18 cellular contexts compared by ENCODE assay signal in the genomic region with DNA sequence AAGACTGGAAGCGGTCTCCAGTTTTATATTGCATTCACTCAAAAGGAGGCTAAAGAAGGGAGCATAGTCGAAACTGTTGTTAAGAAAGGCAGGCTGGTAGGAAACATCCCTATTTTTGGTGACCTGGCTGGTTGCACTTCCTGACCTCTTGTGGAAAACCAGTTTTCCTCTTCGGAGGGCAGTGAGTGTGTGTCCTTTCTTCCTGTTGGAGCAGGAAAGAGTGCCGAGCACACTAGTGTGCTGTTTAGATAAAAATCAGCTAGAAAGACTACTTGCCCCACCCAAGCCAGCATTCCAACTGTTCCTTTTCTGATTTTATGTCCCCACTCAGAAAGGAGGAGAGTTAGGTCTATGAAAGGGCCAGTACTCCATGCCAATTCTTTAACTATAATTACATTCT.
DNase-seq lines count a peak whose midpoint lies in the region; ATAC-seq and TF ChIP-seq lines count a peak whose summit lies in the region.
"Had no signal": no experiment of that assay in that cellular context is flagged by ENCODE, and none has a peak within 500 bp of the region (broad histone marks: within the 10 kb centered on the region; RNA-seq: fewer than 3 reads in every experiment).

No MANE protein-coding gene starts in this region.

- H3K27ac ChIP-seq in PC-3 (ENCODE audit: low read length), result no peak overlapping the region
- peak overlapping the region; percentile 33 for H3K27ac ChIP-seq in endodermal cell (ENCODE audit: low read depth, low read length)
- H3K27ac ChIP-seq: SK-N-MC had no signal

- H3K36me3 Mint-ChIP-seq in endodermal cell (ENCODE audit: low read depth) (peaks cover 78% of the 10 kb centered on the region), type B pancreatic cell (peaks cover 25% of the 10 kb centered on the region)

- H3K9me2 ChIP-seq in PC-3 (replicated peaks; ENCODE audit: low read length), result no peaks in the 10 kb centered on the region

- no peaks in the 10 kb centered on the region for H3K27me3 Mint-ChIP-seq in endodermal cell (ENCODE audit: insufficient read depth)
- H3K27me3 Mint-ChIP-seq in type B pancreatic cell, result no peaks in the 10 kb centered on the region
- H3K27me3 Mint-ChIP-seq: B cell; CD4-positive, alpha-beta T cell had no signal

- peak overlapping the region; percentile 32; the same call in 1 of the 2 replicates for H3K4me2 ChIP-seq in PC-3 (ENCODE audit: low read length)

- ATAC-seq in PC-3 (peak; percentile 58), HG02588 (IDR thresholded peaks at IDR 0.05; ENCODE audit: unreplicated experiment) (no peak)
- ATAC-seq: HCT116 had no signal

- intact Hi-C loops in PC-3 (cut with micrococcal nuclease), result no loop called here

- H3K4me3 Mint-ChIP-seq in endodermal cell, result no peak overlapping the region
- H3K4me3 Mint-ChIP-seq in type B pancreatic cell, result peak overlapping the region; percentile 29
- H3K4me3 Mint-ChIP-seq: B cell; CD4-positive, alpha-beta T cell had no signal

- H3K4me1 Mint-ChIP-seq in endodermal cell (peaks cover 5% of the 10 kb centered on the region), type B pancreatic cell (ENCODE audit: unreplicated experiment) (peaks cover 38% of the 10 kb centered on the region)

- no peaks in the 10 kb centered on the region for H3K79me2 ChIP-seq in PC-3 (ENCODE audit: low read length)

- no peaks in the 10 kb centered on the region for H4K20me1 ChIP-seq in PC-3 (ENCODE audit: low read length)

- no peaks in the 10 kb centered on the region for H3K36me3 ChIP-seq in PC-3 (ENCODE audit: low read depth, low read length)
- H3K36me3 ChIP-seq in endodermal cell (ENCODE audit: control insufficient read depth, insufficient read depth, low read length), result peaks cover 79% of the 10 kb centered on the region
- H3K36me3 ChIP-seq: MG63 had no signal

- peak overlapping the region; percentile 24; the same call in 1 of the 2 replicates for H2AFZ ChIP-seq in PC-3 (ENCODE audit: low read length)

- POLR2A ChIA-PET in PC-3 (lab: Charles Lee; ENCODE audit: unreplicated experiment), result no interaction called here

- TF ChIP-seq CTCF in PC-3 (conservative IDR thresholded peaks at IDR 0.05; ENCODE audit: low read depth, low read length) (no peak), endodermal cell (conservative IDR thresholded peaks at IDR 0.05) (no peak), type B pancreatic cell (conservative IDR thresholded peaks at IDR 0.05) (no peak)

- DNase-seq in PC-3, result peak; percentile 27
- DNase-seq in endodermal cell, result no peak
- DNase-seq in lung microvascular endothelial cell (ENCODE audit: low read depth in 2 of 2), result peak; percentile 6 to 43
- no peak for DNase-seq in type B pancreatic cell (ENCODE audit: extremely low spot score, unreplicated experiment)
- DNase-seq in HK-2 (ENCODE audit: unreplicated experiment), result no peak
- DNase-seq in NCI-H146 treated with DMSO at 0.1 percent for 48 hours (lab: John Stamatoyannopoulos, UW; ENCODE audit: unreplicated experiment), result no peak
- DNase-seq: CD4-positive, alpha-beta T cell; DMS79 treated with DMSO at 0.1 percent for 48 hours; Karpas-422; MG63; NCI-H1092 treated with DMSO at 0.1 percent for 48 hours; NCI-H1694; NCI-H524 treated with DMSO at 0.1 percent for 48 hours; Right ventricle myocardium superior had no signal

- no TSS peak for BruUV-seq in PC-3 (replicated peaks; lab: Mats Ljungman, UMichigan)

- H3K4me3 ChIP-seq in PC-3 (ENCODE audit: low read length) (no peak overlapping the region), endodermal cell (ENCODE audit: low read length) (no peak overlapping the region)
- H3K4me3 ChIP-seq: MG63, SK-N-MC had no signal

- H3K9me3 ChIP-seq in PC-3 (ENCODE audit: low read length) (no peaks in the 10 kb centered on the region), endodermal cell (ENCODE audit: control insufficient read depth, low read length) (no peaks in the 10 kb centered on the region)
- H3K9me3 ChIP-seq: MG63 had no signal

- WGBS in endodermal cell (ENCODE audit: insufficient coverage in 1 of 2, insufficient read length in 1 of 2), 2 experiments, result 91 to 96% methylated on average over 2 to 4 of the region's 4 CpGs

- H3K9me3 Mint-ChIP-seq in endodermal cell, result no peaks in the 10 kb centered on the region
- H3K9me3 Mint-ChIP-seq in type B pancreatic cell, result no peaks in the 10 kb centered on the region
- H3K9me3 Mint-ChIP-seq: CD4-positive, alpha-beta T cell had no signal

- H3K27ac Mint-ChIP-seq in endodermal cell (no peak overlapping the region), type B pancreatic cell (peak overlapping the region; percentile 79)
- H3K27ac Mint-ChIP-seq: B cell; CD4-positive, alpha-beta T cell had no signal

- H3F3A ChIP-seq in PC-3 (ENCODE audit: low read length, unreplicated experiment), result no peaks in the 10 kb centered on the region

- no peaks in the 10 kb centered on the region for H3K27me3 ChIP-seq in PC-3 (ENCODE audit: low read length)
- no peaks in the 10 kb centered on the region for H3K27me3 ChIP-seq in endodermal cell (ENCODE audit: control insufficient read depth, insufficient read depth, low read length, poor library complexity, severe bottlenecking)
- H3K27me3 ChIP-seq: MG63 had no signal

- H3K4me1 ChIP-seq in PC-3 (ENCODE audit: insufficient read depth, low read length) (peaks cover 13% of the 10 kb centered on the region), endodermal cell (ENCODE audit: control insufficient read depth, insufficient read depth, low read length) (no peaks in the 10 kb centered on the region)

- H3K9ac ChIP-seq in PC-3 (ENCODE audit: low read length), result no peak overlapping the region
- no peak overlapping the region for H3K9ac ChIP-seq in endodermal cell (ENCODE audit: extremely low read depth, low read length, poor library complexity, severe bottlenecking)

- CTCF ChIA-PET in PC-3 (lab: Charles Lee), result no interaction called here

Comparison
In these comparisons a context has a peak if more than half of its experiments do, and no peak if none do; other contexts are left out.
1. DNase-seq: peak in PC-3 (single experiment) and lung microvascular endothelial cell (2 of 2); none in endodermal cell (single experiment), type B pancreatic cell (single experiment), HK-2 (single experiment) and NCI-H146 treated with DMSO at 0.1 percent for 48 hours (single experiment).